2 cellular contexts compared by ENCODE assay signal in the genomic region with DNA sequence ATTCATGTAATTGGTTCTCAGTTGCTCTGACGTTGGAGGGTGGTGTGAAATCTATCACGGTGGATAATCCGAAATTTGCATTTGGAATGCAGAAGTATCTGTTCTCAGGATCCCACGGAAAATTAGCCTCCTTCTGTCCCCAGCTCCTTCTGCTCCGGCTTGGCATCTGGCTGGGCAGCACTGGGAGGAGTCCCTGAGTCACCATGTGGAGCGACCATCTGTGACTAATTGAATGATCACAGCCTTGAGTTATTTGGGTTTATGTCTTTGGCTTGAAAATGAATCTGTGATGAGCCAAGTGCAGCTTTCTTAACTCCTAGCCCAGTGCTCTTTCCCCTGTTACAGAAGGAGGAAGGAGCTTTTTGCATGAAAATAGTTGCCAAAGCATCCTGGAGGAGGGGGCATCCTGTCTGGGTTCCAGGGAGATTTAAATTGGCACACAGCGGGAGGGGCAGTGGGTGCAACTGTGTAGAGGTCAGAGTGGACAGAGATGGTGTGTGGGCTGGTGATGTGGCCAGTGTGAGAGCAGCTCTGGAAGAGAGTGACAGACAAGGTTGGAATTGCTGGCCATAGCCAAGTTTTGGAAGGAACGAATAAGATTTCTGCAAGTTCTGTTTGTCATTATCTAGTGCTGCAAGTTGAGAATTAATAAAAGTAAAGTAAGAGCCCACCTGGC.
TF ChIP-seq lines count a peak whose summit lies in the region.

No MANE protein-coding gene starts in this region.

TF ChIP-seq in H1, 55 proteins besides CTCF, POLR2A, EP300 and RAD21:
- no peak for TF ChIP-seq NRF1 (IDR thresholded peaks at IDR 0.05; ENCODE audit: low read depth, low read length)

TF ChIP-seq in HepG2, 621 proteins besides CTCF, POLR2A, EP300 and RAD21:
- no peak for TF ChIP-seq REPIN1 (CRISPR knock-in tag; IDR thresholded peaks at IDR 0.05; ENCODE audit: borderline replicate concordance, low read depth)
- no peak for TF ChIP-seq HIVEP1 (CRISPR knock-in tag; IDR thresholded peaks at IDR 0.05)
- no peak for TF ChIP-seq KLF12 (CRISPR knock-in tag; IDR thresholded peaks at IDR 0.05; ENCODE audit: borderline replicate concordance)
- TF ChIP-seq BHLHE40 (IDR thresholded peaks at IDR 0.05; ENCODE audit: low read length), result no peak
- no peak for TF ChIP-seq PHF8 (CRISPR knock-in tag; IDR thresholded peaks at IDR 0.05)
- no peak for TF ChIP-seq CC2D1A (CRISPR knock-in tag; IDR thresholded peaks at IDR 0.05)
- no peak for TF ChIP-seq SIN3A (IDR thresholded peaks at IDR 0.05; ENCODE audit: borderline replicate concordance, low read depth, low read length)
- no peak for TF ChIP-seq MTF1 (CRISPR knock-in tag; IDR thresholded peaks at IDR 0.05)
- TF ChIP-seq, protein P1, sequence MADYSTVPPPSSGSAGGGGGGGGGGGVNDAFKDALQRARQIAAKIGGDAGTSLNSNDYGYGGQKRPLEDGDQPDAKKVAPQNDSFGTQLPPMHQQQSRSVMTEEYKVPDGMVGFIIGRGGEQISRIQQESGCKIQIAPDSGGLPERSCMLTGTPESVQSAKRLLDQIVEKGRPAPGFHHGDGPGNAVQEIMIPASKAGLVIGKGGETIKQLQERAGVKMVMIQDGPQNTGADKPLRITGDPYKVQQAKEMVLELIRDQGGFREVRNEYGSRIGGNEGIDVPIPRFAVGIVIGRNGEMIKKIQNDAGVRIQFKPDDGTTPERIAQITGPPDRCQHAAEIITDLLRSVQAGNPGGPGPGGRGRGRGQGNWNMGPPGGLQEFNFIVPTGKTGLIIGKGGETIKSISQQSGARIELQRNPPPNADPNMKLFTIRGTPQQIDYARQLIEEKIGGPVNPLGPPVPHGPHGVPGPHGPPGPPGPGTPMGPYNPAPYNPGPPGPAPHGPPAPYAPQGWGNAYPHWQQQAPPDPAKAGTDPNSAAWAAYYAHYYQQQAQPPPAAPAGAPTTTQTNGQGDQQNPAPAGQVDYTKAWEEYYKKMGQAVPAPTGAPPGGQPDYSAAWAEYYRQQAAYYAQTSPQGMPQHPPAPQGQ (CRISPR knock-in tag; IDR thresholded peaks at IDR 0.05; ENCODE audit: borderline replicate concordance), result no peak
- no peak for TF ChIP-seq RFX5 (IDR thresholded peaks at IDR 0.05; ENCODE audit: low read depth, low read length)
- TF ChIP-seq, protein P2, sequence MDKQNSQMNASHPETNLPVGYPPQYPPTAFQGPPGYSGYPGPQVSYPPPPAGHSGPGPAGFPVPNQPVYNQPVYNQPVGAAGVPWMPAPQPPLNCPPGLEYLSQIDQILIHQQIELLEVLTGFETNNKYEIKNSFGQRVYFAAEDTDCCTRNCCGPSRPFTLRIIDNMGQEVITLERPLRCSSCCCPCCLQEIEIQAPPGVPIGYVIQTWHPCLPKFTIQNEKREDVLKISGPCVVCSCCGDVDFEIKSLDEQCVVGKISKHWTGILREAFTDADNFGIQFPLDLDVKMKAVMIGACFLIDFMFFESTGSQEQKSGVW (CRISPR knock-in tag; IDR thresholded peaks at IDR 0.05; ENCODE audit: borderline replicate concordance), result no peak
- TF ChIP-seq ASH2L (IDR thresholded peaks at IDR 0.05; ENCODE audit: insufficient read length, low read depth, low read length), result no peak
- TF ChIP-seq HDAC1 (CRISPR knock-in tag; IDR thresholded peaks at IDR 0.05), result no peak
- no peak for TF ChIP-seq RFX1 (IDR thresholded peaks at IDR 0.05)
- no peak for TF ChIP-seq FOXK2 (IDR thresholded peaks at IDR 0.05)
- TF ChIP-seq ZNF235 (CRISPR knock-in tag; IDR thresholded peaks at IDR 0.05; ENCODE audit: borderline replicate concordance), result no peak
- TF ChIP-seq ESRRA (CRISPR knock-in tag; IDR thresholded peaks at IDR 0.05; ENCODE audit: low read depth), result no peak
- no peak for TF ChIP-seq SOX6 (IDR thresholded peaks at IDR 0.05)
- no peak for TF ChIP-seq SOX6 (CRISPR knock-in tag; IDR thresholded peaks at IDR 0.05)
- TF ChIP-seq, protein P3, sequence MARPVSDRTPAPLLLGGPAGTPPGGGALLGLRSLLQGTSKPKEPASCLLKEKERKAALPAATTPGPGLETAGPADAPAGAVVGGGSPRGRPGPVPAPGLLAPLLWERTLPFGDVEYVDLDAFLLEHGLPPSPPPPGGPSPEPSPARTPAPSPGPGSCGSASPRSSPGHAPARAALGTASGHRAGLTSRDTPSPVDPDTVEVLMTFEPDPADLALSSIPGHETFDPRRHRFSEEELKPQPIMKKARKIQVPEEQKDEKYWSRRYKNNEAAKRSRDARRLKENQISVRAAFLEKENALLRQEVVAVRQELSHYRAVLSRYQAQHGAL (CRISPR knock-in tag; IDR thresholded peaks at IDR 0.05; ENCODE audit: not compliant biosample characterization), result no peak
TF ChIP-seq in HepG2: peak in this region for 0.
